ENCODE assay signal across 6 cellular contexts in genomic region chr10:37384923-37385322, GRCh38.
"Had no signal": no experiment of that assay in that cellular context is flagged by ENCODE, and none has a peak within 500 bp of the region (broad histone marks: within the 10 kb centered on the region; RNA-seq: fewer than 3 reads in every experiment).

No MANE protein-coding gene starts in this region.

- H3K4me2 ChIP-seq: GM23338, KMS-11 had no signal

- DNase-seq: H9, HCEC 1CT had no signal

- ATAC-seq: GM23338, HepG2, K562 had no signal

- H3K27ac ChIP-seq: KMS-11 had no signal

- H3K4me3 ChIP-seq: GM23338, K562 had no signal

- H3K9ac ChIP-seq: KMS-11 had no signal
